21 cellular contexts compared by ENCODE assay signal in the genomic region with DNA sequence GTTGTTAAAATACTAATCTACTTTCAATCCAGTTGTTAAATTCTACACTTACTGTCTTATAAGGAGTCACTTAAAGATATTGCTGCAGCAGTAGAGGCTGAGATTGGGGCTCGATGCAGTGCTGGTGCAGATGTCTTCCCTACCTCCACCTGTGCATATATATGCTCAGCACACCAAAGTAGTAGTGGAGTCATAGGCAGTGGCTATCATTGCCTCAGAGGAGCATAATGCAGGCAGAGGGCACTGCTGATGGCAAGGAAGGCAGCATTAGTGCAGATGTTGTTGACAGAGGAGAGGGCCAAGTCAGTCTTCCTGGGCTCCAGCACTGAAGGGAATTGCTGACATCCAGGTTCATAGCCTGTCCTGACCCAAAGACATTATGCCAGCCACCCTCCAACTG. TPM values are rescaled to one million over a fixed set of nuclear protein-coding genes. Genes with fewer than 3 reads are reported as not detected.
DNase-seq lines count a peak whose midpoint lies in the region; ATAC-seq and TF ChIP-seq lines count a peak whose summit lies in the region.
"Had no signal": no experiment of that assay in that cellular context is flagged by ENCODE, and none has a peak within 500 bp of the region (broad histone marks: within the 10 kb centered on the region; RNA-seq: fewer than 3 reads in every experiment).

No MANE protein-coding gene starts in this region.

- H3K4me1 ChIP-seq in right cardiac atrium (ENCODE audit: control insufficient read depth, insufficient read depth, low read length) (no peaks in the 10 kb centered on the region), trophoblast cell (ENCODE audit: control insufficient read depth in 1 of 2, insufficient read depth in 2 of 2, low read length in 2 of 2) (no peaks in the 10 kb centered on the region), thyroid gland (no peaks in the 10 kb centered on the region)
- H3K4me1 ChIP-seq: Caco-2 had no signal

- no peak overlapping the region for H3K4ac ChIP-seq in trophoblast cell (ENCODE audit: low read depth, low read length)

- ATAC-seq in Right ventricle myocardium inferior = no peak
- ATAC-seq in Right ventricle myocardium superior (ENCODE audit: poor library complexity) = no peak
- ATAC-seq in left ventricle myocardium superior = peak; percentile 21
- no peak for ATAC-seq in right cardiac atrium
- ATAC-seq: A549; CD8-positive, alpha-beta T cell; GM12878 had no signal

- no peak overlapping the region for H3K14ac ChIP-seq in trophoblast cell (ENCODE audit: low read length)

- H3K9me3 ChIP-seq in right cardiac atrium (ENCODE audit: control insufficient read depth, low read length) = no peaks in the 10 kb centered on the region
- no peaks in the 10 kb centered on the region for H3K9me3 ChIP-seq in trophoblast cell (ENCODE audit: insufficient read depth, low read depth, low read length)
- no peaks in the 10 kb centered on the region for H3K9me3 ChIP-seq in thyroid gland
- H3K9me3 ChIP-seq: A549; BLaER1 treated with 17β-estradiol and CSF1 and Interleukin-3, amounts not matched to agents 10 nM and 100 nM; Caco-2 had no signal

- no peak for TF ChIP-seq POLR2A in thyroid gland (IDR thresholded peaks at IDR 0.05)

- H3K4me2 ChIP-seq in trophoblast cell (ENCODE audit: low read length) = no peak overlapping the region
- H3K4me2 ChIP-seq: A549; BLaER1 treated with 17β-estradiol and CSF1 and Interleukin-3, amounts not matched to agents 10 nM and 100 nM had no signal

- no peak overlapping the region for H2BK5ac ChIP-seq in trophoblast cell (ENCODE audit: low read depth, low read length, poor library complexity)

- H3K79me2 ChIP-seq in trophoblast cell (ENCODE audit: control insufficient read depth, insufficient read depth, low read length, poor library complexity) = no peaks in the 10 kb centered on the region

- H3K36me3 ChIP-seq in trophoblast cell (ENCODE audit: control insufficient read depth in 1 of 2, insufficient read depth in 2 of 2, low read length in 2 of 2) (no peaks in the 10 kb centered on the region), thyroid gland (no peaks in the 10 kb centered on the region)
- H3K36me3 ChIP-seq: BLaER1 treated with 17β-estradiol and CSF1 and Interleukin-3, amounts not matched to agents 10 nM and 100 nM had no signal

- no peak overlapping the region for H3K18ac ChIP-seq in trophoblast cell (ENCODE audit: low read length)

- no peak for TF ChIP-seq CTCF in thyroid gland (IDR thresholded peaks at IDR 0.05)

- H4K91ac ChIP-seq in trophoblast cell (ENCODE audit: low read depth, low read length) = no peak overlapping the region

- peak overlapping the region; percentile 1 for H3K9ac ChIP-seq in trophoblast cell (ENCODE audit: low read length)
- H3K9ac ChIP-seq: BLaER1 treated with 17β-estradiol and CSF1 and Interleukin-3, amounts not matched to agents 10 nM and 100 nM had no signal

- H3K4me3 ChIP-seq in right cardiac atrium (ENCODE audit: low read length) = no peak overlapping the region
- H3K4me3 ChIP-seq in trophoblast cell (ENCODE audit: low read depth, low read length) = no peak overlapping the region
- H3K4me3 ChIP-seq in thyroid gland (replicated peaks in 1 of 3) = no peak overlapping the region
- H3K4me3 ChIP-seq: A549; BLaER1 treated with 17β-estradiol and CSF1 and Interleukin-3, amounts not matched to agents 10 nM and 100 nM; GM12878 had no signal

- H2AK5ac ChIP-seq in trophoblast cell (ENCODE audit: low read length) = no peak overlapping the region

- no peak overlapping the region for H2AFZ ChIP-seq in trophoblast cell (ENCODE audit: insufficient read depth, low read length, poor library complexity)

- H2BK12ac ChIP-seq in trophoblast cell (ENCODE audit: low read length) = no peak overlapping the region

- no peak overlapping the region for H3K23ac ChIP-seq in trophoblast cell (ENCODE audit: low read length)

- intact Hi-C loops in Right ventricle myocardium inferior (cut with DNase I) (no loop called here), Right ventricle myocardium superior (cut with DNase I) (no loop called here), left ventricle myocardium superior (cut with micrococcal nuclease) (no loop called here), right cardiac atrium (cut with DNase I) (no loop called here), thyroid gland (cut with DNase I) (no loop called here)

- H4K8ac ChIP-seq in trophoblast cell (ENCODE audit: low read depth, low read length) = no peak overlapping the region

- H3K27ac ChIP-seq in right cardiac atrium (ENCODE audit: low read length) = no peak overlapping the region
- H3K27ac ChIP-seq in trophoblast cell (ENCODE audit: low read depth, low read length) = no peak overlapping the region
- H3K27ac ChIP-seq in thyroid gland = no peak overlapping the region
- H3K27ac ChIP-seq: 22Rv1; A549; BLaER1 treated with 17β-estradiol and CSF1 and Interleukin-3, amounts not matched to agents 10 nM and 100 nM; C4-2B had no signal

- WGBS in right cardiac atrium = 90% methylated on average over 1 of the region's 1 CpG
- no CpG with 5 or more reads among the region's 1 CpG for WGBS in trophoblast cell (ENCODE audit: extremely low coverage, insufficient coverage, insufficient read length)
- WGBS in thyroid gland, 2 donors = 95% methylated on average over 1 of the region's 1 CpG

- H3K27me3 ChIP-seq in right cardiac atrium (ENCODE audit: control insufficient read depth, insufficient read depth) (no peaks in the 10 kb centered on the region), trophoblast cell (ENCODE audit: insufficient read depth, low read length) (no peaks in the 10 kb centered on the region), thyroid gland (no peaks in the 10 kb centered on the region)
- H3K27me3 ChIP-seq: BLaER1 treated with 17β-estradiol and CSF1 and Interleukin-3, amounts not matched to agents 10 nM and 100 nM had no signal

- H4K12ac ChIP-seq in trophoblast cell (ENCODE audit: low read depth, low read length) = no peak overlapping the region

- no peaks in the 10 kb centered on the region for H3K79me1 ChIP-seq in trophoblast cell (ENCODE audit: low read length)

- DNase-seq in Right ventricle myocardium inferior (ENCODE audit: missing footprints) (peak; percentile 39), Right ventricle myocardium superior (no peak), left ventricle myocardium superior (no peak), right cardiac atrium (no peak), trophoblast cell (no peak), thyroid gland (no peak), cerebellar cortex (ENCODE audit: low spot score) (no peak)
- DNase-seq: AML-193; Caco-2; Calu3; CD4-positive, alpha-beta T cell; CD8-positive, alpha-beta T cell; DMS79 treated with DMSO at 0.1 percent for 48 hours; EL; GDM1 had no signal

- no peak overlapping the region for H2BK120ac ChIP-seq in trophoblast cell (ENCODE audit: insufficient read depth, low read length, poor library complexity)

RNA-seq across cellular contexts. Expression of a gene that starts 35.1 kb away (rescaled TPM):
- total RNA-seq in Right ventricle myocardium inferior = 12.1 TPM
- total RNA-seq in Right ventricle myocardium superior = 10.7 TPM
- total RNA-seq in left ventricle myocardium superior = 15.5 TPM
- 10 to 100 TPM in 1 of 4 donors, 1 to 10 TPM in 3; 5.4 to 13.2 (median 7.8) TPM for total RNA-seq in right cardiac atrium
- polyA plus RNA-seq in right cardiac atrium = 2.9 TPM
- 1.4 and 1.7 TPM in 2 replicates for polyA plus RNA-seq in trophoblast cell (2013)
- total RNA-seq in thyroid gland = 10 to 100 TPM in 2 of 4 donors, 1 to 10 TPM in 2; 8.0 to 22.1 (median 12.0) TPM
- total RNA-seq: B cell had no signal
